ENCODE assay signal across 8 cellular contexts in the genomic region with DNA sequence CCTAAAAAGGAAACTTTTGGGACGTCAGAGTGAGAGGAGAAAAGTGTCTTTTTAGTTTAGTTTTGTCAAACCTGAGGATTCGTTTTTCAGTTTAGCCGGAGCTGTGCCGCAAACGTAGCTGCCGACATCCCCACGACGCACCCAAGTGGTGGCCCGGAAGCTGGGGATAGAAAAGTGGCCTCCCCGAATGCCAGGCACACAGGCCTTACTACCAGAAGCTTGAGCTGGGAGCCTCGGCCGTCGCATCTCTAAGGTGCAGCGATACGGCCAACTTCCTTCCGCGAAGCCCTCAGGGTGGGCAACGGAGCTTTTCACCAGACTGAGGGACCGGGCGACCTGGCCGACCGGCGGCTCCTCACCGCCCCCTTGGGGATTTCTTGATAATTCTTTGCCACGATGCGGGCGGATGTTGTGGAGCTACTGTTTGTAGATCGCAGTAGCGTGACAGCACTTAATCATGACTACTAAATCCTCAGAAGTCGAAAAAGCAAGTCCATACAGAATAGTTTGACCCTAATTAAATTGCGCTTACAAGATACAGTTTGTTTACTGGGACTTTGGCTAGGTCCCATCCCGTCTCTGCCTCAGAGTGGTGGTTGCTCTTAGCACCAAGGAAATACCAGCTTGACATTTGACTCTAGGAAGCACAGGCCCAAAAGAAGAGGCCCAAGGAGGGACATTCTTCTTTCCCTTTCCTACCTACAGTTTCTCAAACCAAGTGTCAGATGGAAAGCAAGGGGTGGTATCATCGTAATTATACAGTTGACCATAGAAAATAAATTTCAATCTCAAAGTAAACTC. TPM values are rescaled to one million over a fixed set of nuclear protein-coding genes. Genes with fewer than 3 reads are reported as not detected.
A peak's percentile ranks its signal among the peaks of the same experiment; 100 is the strongest.
DNase-seq lines count a peak whose midpoint lies in the region; ATAC-seq, FAIRE-seq and TF ChIP-seq lines count a peak whose summit lies in the region.

No MANE protein-coding gene starts in this region.

- TF ChIP-seq POLR2A in spleen (IDR thresholded peaks at IDR 0.05) = peak in 1 of 3 donors; percentile 2

- FAIRE-seq in islet of Langerhans (lab: Jason Lieb, UNC) = peak; percentile 65

- H3K27me3 ChIP-seq in spleen (replicated peaks in 1 of 7) = no peaks in the 10 kb centered on the region

- 3 to 8% (median 3%) methylated on average over 12 to 33 of the region's 33 CpGs for WGBS in spleen, 5 donors

- intact Hi-C loops in spleen (cut with DNase I; ENCODE audit: low total_unique reads) = loop anchor here (10.0 kb wide), 1 partner anchor 169 kb away; the partner anchor contains the start of gene HMGCS1

- H3K4me3 ChIP-seq in AG10803 (ENCODE audit: low read length) = peak overlapping the region; percentile 81
- H3K4me3 ChIP-seq in spleen = peak overlapping the region; percentile 65 to 86 (median 77)

- H3K27ac ChIP-seq in caudate nucleus (ENCODE audit: low read depth, low read length) (peak overlapping the region; percentile 95), spleen (peak overlapping the region; percentile 95 to 99 (median 98))

- H3K4me1 ChIP-seq in spleen = peaks cover 14 to 38% (median 24%) of the 10 kb centered on the region in 6 donors

- peaks cover 0 to 3% (median 0%) of the 10 kb centered on the region in 6 donors for H3K36me3 ChIP-seq in spleen

- DNase-seq in AG10803 (ENCODE audit: low read depth) (peak; percentile 83), NCI-H226 (peak; percentile 74), caudate nucleus (lab: John Stamatoyannopoulos, UW) (peak in 60 of 61 donors; percentile 20 to 93 (median 80)), spleen (peak; percentile 96)
- peak; percentile 67 to 79 (median 78) for DNase-seq in activated CD4-positive, CD25-positive, alpha-beta regulatory T cell (lab: John Stamatoyannopoulos, UW)

- no peaks in the 10 kb centered on the region for H3K9me3 ChIP-seq in spleen

- peak; percentile 57 for TF ChIP-seq CTCF in AG10803 (conservative IDR thresholded peaks at IDR 0.05; ENCODE audit: low read length)
- peak; percentile 34 to 82 (median 74) for TF ChIP-seq CTCF in spleen (IDR thresholded peaks at IDR 0.05 in 8 of 11, conservative IDR thresholded peaks at IDR 0.05 in 3 of 11)

- ATAC-seq in GM19035 (IDR thresholded peaks at IDR 0.05; ENCODE audit: unreplicated experiment) (peak; percentile 71), HG03342 (IDR thresholded peaks at IDR 0.05; ENCODE audit: unreplicated experiment) (peak; percentile 72)

RNA-seq across cellular contexts. Expression of gene TMEM267, which starts 0.6 kb away (rescaled TPM):
- total RNA-seq in spleen = 10 to 100 TPM in 6 of 7 donors, 1 to 10 TPM in 1; 9.2 to 18.0 (median 10.7) TPM
- polyA plus RNA-seq in spleen = 10 to 100 TPM; 10.2 to 14.4 (median 11.7) TPM

RNA-seq across cellular contexts. Expression of gene C5orf34, which starts 30.7 kb away (rescaled TPM):
- total RNA-seq in spleen = 1 to 10 TPM; 1.7 to 4.3 (median 2.7) TPM
- 1 to 10 TPM; 1.2 to 2.5 (median 1.7) TPM for polyA plus RNA-seq in spleen

Comparison
In these comparisons a context has a peak if more than half of its experiments do, and no peak if none do; other contexts are left out.
1. Peak in every context shown above with its lines: DNase-seq, ATAC-seq, H3K4me3 ChIP-seq and H3K27ac ChIP-seq.